9 cellular contexts compared by ENCODE assay signal in genomic region chr5:54673523-54674225, GRCh38.
DNase-seq lines count a peak whose midpoint lies in the region; ATAC-seq and TF ChIP-seq lines count a peak whose summit lies in the region.
"Had no signal": no experiment of that assay in that cellular context is flagged by ENCODE, and none has a peak within 500 bp of the region (broad histone marks: within the 10 kb centered on the region; RNA-seq: fewer than 3 reads in every experiment).

No MANE protein-coding gene starts in this region.

- no peak overlapping the region for H3K4me3 ChIP-seq in Caco-2 (ENCODE audit: low read depth, low read length)

- H3K27me3 ChIP-seq in Caco-2 (replicated peaks; ENCODE audit: control insufficient read depth, insufficient read depth, low read length): no peaks in the 10 kb centered on the region

- no peak for TF ChIP-seq CTCF in Caco-2 (IDR thresholded peaks at IDR 0.05; ENCODE audit: insufficient read depth in 1 of 2, low read depth in 1 of 2, low read length in 1 of 2, severe bottlenecking in 1 of 2, unreplicated experiment in 1 of 2)

- no peaks in the 10 kb centered on the region for H3K4me1 ChIP-seq in Caco-2

- CTCF ChIA-PET in Caco-2 (lab: Charles Lee): no interaction called here

- H3K36me3 Mint-ChIP-seq in T-helper 17 cell (ENCODE audit: low read depth): no peaks in the 10 kb centered on the region
- no peaks in the 10 kb centered on the region for H3K36me3 Mint-ChIP-seq in Caco-2 (ENCODE audit: insufficient read depth, unreplicated experiment)

- H3K4me1 Mint-ChIP-seq in T-helper 17 cell (peaks cover 28% of the 10 kb centered on the region), Caco-2 (ENCODE audit: low read depth, unreplicated experiment) (no peaks in the 10 kb centered on the region)

- H3K27me3 Mint-ChIP-seq in T-helper 17 cell (no peaks in the 10 kb centered on the region), Caco-2 (ENCODE audit: insufficient read depth, unreplicated experiment) (peaks cover 4% of the 10 kb centered on the region)

- ATAC-seq in GM21529 (IDR thresholded peaks at IDR 0.05; ENCODE audit: unreplicated experiment) (peak; percentile 69), T-helper 17 cell (peak; percentile 82)

- H3K9me3 Mint-ChIP-seq in Caco-2 (ENCODE audit: unreplicated experiment): peaks cover under 1% of the 10 kb centered on the region

- intact Hi-C loops in Caco-2 (cut with micrococcal nuclease; ENCODE audit: unreplicated experiment): no loop called here

- POLR2A ChIA-PET in Caco-2 (lab: Charles Lee): no interaction called here

- H3K4me3 Mint-ChIP-seq in T-helper 17 cell (peak overlapping the region; percentile 39), Caco-2 (ENCODE audit: unreplicated experiment) (no peak overlapping the region)

- H3K27ac Mint-ChIP-seq in T-helper 17 cell (peak overlapping the region; percentile 85), Caco-2 (ENCODE audit: unreplicated experiment) (no peak overlapping the region)

- no peaks in the 10 kb centered on the region for H3K36me3 ChIP-seq in Caco-2 (ENCODE audit: control insufficient read depth, insufficient read depth, low read length)

- DNase-seq in Ammon's horn (ENCODE audit: low spot score) (peak; percentile 81), T-helper 17 cell (no peak), glomerular visceral epithelial cell (ENCODE audit: extremely low spot score) (peak; percentile 29), NCI-H2107 (lab: John Stamatoyannopoulos, UW) (no peak), Caco-2 (no peak), HPDE6-E6E7 (ENCODE audit: extremely low spot score) (no peak)
- DNase-seq in stimulated activated CD8-positive, alpha-beta memory T cell treated with anti-CD3 and anti-CD28 coated beads, Interleukin-7, amount 100 ng/mL, for 4 hours (ENCODE audit: low read depth in 2 of 2): peak; percentile 11 to 19
- DNase-seq: DND-41 had no signal

- H3K9me3 ChIP-seq in T-helper 17 cell (ENCODE audit: control insufficient read depth, low read length, poor library complexity, severe bottlenecking): no peaks in the 10 kb centered on the region
- H3K9me3 ChIP-seq in Caco-2: peaks cover 7% of the 10 kb centered on the region; the same call in 1 of the 2 replicates

- no TSS peak for BruUV-seq in Caco-2 (replicated peaks; lab: Mats Ljungman, UMichigan)

Comparison
In these comparisons a context has a peak if more than half of its experiments do, and no peak if none do; other contexts are left out.
1. DNase-seq: peak in Ammon's horn (single experiment), glomerular visceral epithelial cell (single experiment) and stimulated activated CD8-positive, alpha-beta memory T cell treated with anti-CD3 and anti-CD28 coated beads, Interleukin-7, amount 100 ng/mL, for 4 hours (2 of 2); none in T-helper 17 cell (0 of 3), NCI-H2107 (single experiment), Caco-2 (0 of 2) and HPDE6-E6E7 (single experiment).